In genomic region chr3:34207826-34208225, GRCh38 we compare ENCODE assay signal across 20 cellular contexts.
DNase-seq lines count a peak whose midpoint lies in the region; ATAC-seq and TF ChIP-seq lines count a peak whose summit lies in the region.
"Had no signal": no experiment of that assay in that cellular context is flagged by ENCODE, and none has a peak within 500 bp of the region (broad histone marks: within the 10 kb centered on the region; RNA-seq: fewer than 3 reads in every experiment).

No MANE protein-coding gene starts in this region.

- no peak overlapping the region for H3K9ac ChIP-seq in Karpas-422 (ENCODE audit: low read length)

- DNase-seq in NCI-H226 (peak; percentile 33), dermis blood vessel endothelial cell (peak; percentile 69), memory B cell (ENCODE audit: low spot score in 2 of 2) (no peak), tibial artery (no peak), Karpas-422 (no peak)
- DNase-seq: activated CD4-positive, alpha-beta T cell treated with anti-CD3 and anti-CD28 coated beads, Interleukin-2, amount 50 U/mL, for 4 hours; activated gamma-delta T cell treated with Interleukin-2 at 50 U/mL for 16 hours; BE2C; COR-L47; foreskin keratinocyte; NCI-H1105; NCI-H2081; NCI-H524 treated with DMSO at 0.1 percent for 48 hours; psoas muscle; stimulated activated CD8-positive, alpha-beta memory T cell treated with anti-CD3 and anti-CD28 coated beads, Interleukin-4, amount 100 ng/mL, for 48 hours had no signal

- H3K27me3 ChIP-seq in tibial artery (no peaks in the 10 kb centered on the region), Karpas-422 (ENCODE audit: low read length) (no peaks in the 10 kb centered on the region)
- H3K27me3 ChIP-seq: BE2C, foreskin keratinocyte had no signal

- H3K4me3 Mint-ChIP-seq in memory B cell = no peak overlapping the region
- H3K4me3 Mint-ChIP-seq: neural crest cell; T-helper 1 cell treated with Interleukin-12 subunit alpha and Interleukin-12 subunit beta and Interleukin-4 antibody, amounts not matched to agents 30 μg/mL and 1 μg/mL, for 36 hours had no signal

- H3K4me1 ChIP-seq in tibial artery = peaks cover 0 to 66% (median 28%) of the 10 kb centered on the region in 4 donors
- peaks cover 8% of the 10 kb centered on the region for H3K4me1 ChIP-seq in Karpas-422 (ENCODE audit: low read length)
- H3K4me1 ChIP-seq: BE2C, foreskin keratinocyte, psoas muscle had no signal

- H3K36me3 ChIP-seq in tibial artery (no peaks in the 10 kb centered on the region), Karpas-422 (ENCODE audit: insufficient read depth, low read length) (no peaks in the 10 kb centered on the region)
- H3K36me3 ChIP-seq: BE2C had no signal

- H3K27ac Mint-ChIP-seq in memory B cell = peak overlapping the region; percentile 15
- H3K27ac Mint-ChIP-seq: T-helper 1 cell treated with Interleukin-12 subunit alpha and Interleukin-12 subunit beta and Interleukin-4 antibody, amounts not matched to agents 30 μg/mL and 1 μg/mL, for 36 hours had no signal

- H3K4me1 Mint-ChIP-seq in memory B cell = peaks cover 14% of the 10 kb centered on the region
- H3K4me1 Mint-ChIP-seq: neural crest cell had no signal

- H3K36me3 Mint-ChIP-seq in memory B cell = peaks cover 4% of the 10 kb centered on the region

- H3K4me3 ChIP-seq in tibial artery (no peak overlapping the region), Karpas-422 (ENCODE audit: low read length) (no peak overlapping the region)
- H3K4me3 ChIP-seq: psoas muscle had no signal

- H3K27ac ChIP-seq in tibial artery (peak overlapping the region; percentile 67 to 71), Karpas-422 (ENCODE audit: low read length) (no peak overlapping the region)
- H3K27ac ChIP-seq: foreskin keratinocyte, psoas muscle, VCaP had no signal

- no peaks in the 10 kb centered on the region for H3K9me2 ChIP-seq in Karpas-422 (replicated peaks; ENCODE audit: insufficient read depth, low read length)

- no peak for TF ChIP-seq CTCF in tibial artery (IDR thresholded peaks at IDR 0.05)

- no peaks in the 10 kb centered on the region for H3K79me2 ChIP-seq in Karpas-422 (ENCODE audit: low read length)

- no peaks in the 10 kb centered on the region for H3K9me3 ChIP-seq in tibial artery
- H3K9me3 ChIP-seq in Karpas-422 (ENCODE audit: low read length) = no peaks in the 10 kb centered on the region
- H3K9me3 ChIP-seq: BE2C, psoas muscle had no signal

- no peaks in the 10 kb centered on the region for H3K9me3 Mint-ChIP-seq in memory B cell
- H3K9me3 Mint-ChIP-seq: neural crest cell; T-helper 1 cell treated with Interleukin-12 subunit alpha and Interleukin-12 subunit beta and Interleukin-4 antibody, amounts not matched to agents 30 μg/mL and 1 μg/mL, for 36 hours had no signal

- ATAC-seq in memory B cell (ENCODE audit: low read depth) (no peak), GM18873 (IDR thresholded peaks at IDR 0.05; ENCODE audit: low FRiP score, unreplicated experiment) (no peak), GM19035 (IDR thresholded peaks at IDR 0.05; ENCODE audit: unreplicated experiment) (no peak)
- ATAC-seq: foreskin keratinocyte, psoas muscle had no signal

- intact Hi-C loops in tibial artery (cut with DNase I; ENCODE audit: low total_unique reads) = no loop called here

- H3K4me2 ChIP-seq in Karpas-422 (ENCODE audit: low read depth, low read length, poor library complexity, severe bottlenecking) = no peak overlapping the region

- no peaks in the 10 kb centered on the region for H4K20me1 ChIP-seq in Karpas-422 (ENCODE audit: insufficient read depth, low read depth, low read length)

- no peak overlapping the region for H2AFZ ChIP-seq in Karpas-422 (ENCODE audit: low read length)

- no peaks in the 10 kb centered on the region for H3K27me3 Mint-ChIP-seq in memory B cell

Comparison
In these comparisons a context has a peak if more than half of its experiments do, and no peak if none do; other contexts are left out.
1. DNase-seq: peak in NCI-H226 (single experiment) and dermis blood vessel endothelial cell (single experiment); none in memory B cell (0 of 2), tibial artery (0 of 2) and Karpas-422 (single experiment).